In genomic region chr1:117952386-117952785, GRCh38 we compare ENCODE assay signal across 18 cellular contexts.
"Had no signal": no experiment of that assay in that cellular context is flagged by ENCODE, and none has a peak within 500 bp of the region (broad histone marks: within the 10 kb centered on the region; RNA-seq: fewer than 3 reads in every experiment).

No MANE protein-coding gene starts in this region.

- H3K4me1 Mint-ChIP-seq: mesothelial cell of epicardium, naive B cell had no signal

- ATAC-seq: foreskin keratinocyte, gastrocnemius medialis, heart right ventricle, left cardiac atrium, left lung, left ventricle myocardium superior, lower lobe of right lung, mucosa of descending colon had no signal

- H3K27ac Mint-ChIP-seq: mesothelial cell of epicardium, naive B cell had no signal

- H3K27me3 Mint-ChIP-seq: naive B cell had no signal

- DNase-seq: dermis blood vessel endothelial cell; dorsolateral prefrontal cortex; effector CD4-positive, alpha-beta T cell; effector memory CD4-positive, alpha-beta T cell; foreskin keratinocyte; gastrocnemius medialis; glutamatergic neuron; head of caudate nucleus; heart right ventricle; hippocampal formation; left cardiac atrium; left lung; left ventricle myocardium superior; lower lobe of right lung; mesenchymal stem cell; mucosa of descending colon; naive B cell had no signal

- H3K4me3 Mint-ChIP-seq: mesothelial cell of epicardium, naive B cell had no signal

- H3K9me3 Mint-ChIP-seq: mesothelial cell of epicardium, naive B cell had no signal
